Comparison of ENCODE assay signal across 28 cellular contexts in genomic region chr3:45927881-45928280, GRCh38. TPM values are rescaled to one million over a fixed set of nuclear protein-coding genes. Genes with fewer than 3 reads are reported as not detected.
A peak's percentile ranks its signal among the peaks of the same experiment; 100 is the strongest.
DNase-seq lines count a peak whose midpoint lies in the region.
"Had no signal": no experiment of that assay in that cellular context is flagged by ENCODE, and none has a peak within 500 bp of the region (broad histone marks: within the 10 kb centered on the region; RNA-seq: fewer than 3 reads in every experiment).

No MANE protein-coding gene starts in this region.

- DNase-seq in EL: peak; percentile 63
- peak; percentile 58 for DNase-seq in RPMI7951 (ENCODE audit: low read depth)
- DNase-seq in fibroblast of peridontal ligament (ENCODE audit: extremely low read depth): peak; percentile 84
- DNase-seq in stromal cell of bone marrow (ENCODE audit: low read depth): peak; percentile 31
- DNase-seq in COLO668 (lab: John Stamatoyannopoulos, UW; ENCODE audit: unreplicated experiment): no peak
- no peak for DNase-seq in NCI-H510A (lab: John Stamatoyannopoulos, UW)
- DNase-seq in activated CD8-positive, alpha-beta memory T cell treated with anti-CD3 and anti-CD28 coated beads, Interleukin-2, amount 50 U/mL, for 48 hours: no peak
- DNase-seq: activated CD4-positive, alpha-beta memory T cell treated with anti-CD3 and anti-CD28 coated beads, Interleukin-2, amount 10 ng/mL, durations not matched to agents 7 days and 5 days; activated CD8-positive, alpha-beta memory T cell treated with anti-CD3 and anti-CD28 coated beads, Interleukin-2, amount 50 U/mL, for 4 hours; amygdala; effector CD4-positive, alpha-beta T cell; GF-D8; head of caudate nucleus; left ventricle myocardium superior; naive thymus-derived CD4-positive, alpha-beta T cell; NCI-H2107; NCI-H774; nucleus accumbens; SHP77; stimulated activated CD4-positive, alpha-beta T cell treated with anti-CD3 and anti-CD28 coated beads, Interleukin-4, amount 100 ng/mL, for 1 hour had no signal

RNA-seq across cellular contexts. Expression of gene CXCR6, which starts 15.4 kb away (rescaled TPM):
- not detected in 2 replicates for total RNA-seq in RPMI7951 (2014; rRNA removed; shearing (Covaris generic))
- total RNA-seq: Caco-2, cardiac muscle cell, HepG2, mesothelial cell of epicardium had no signal

RNA-seq across cellular contexts. Expression of gene CCR9, which starts 41.5 kb away (rescaled TPM):
- total RNA-seq in RPMI7951 (2014; rRNA removed; shearing (Covaris generic)): not detected in 2 replicates
- total RNA-seq: Caco-2; fibroblast of villous mesenchyme; HepG2; left ventricle myocardium superior; mesothelial cell of epicardium; psoas muscle; T-helper 2 cell treated with Interferon-gamma antibody and Interleukin-4, amounts not matched to agents 100 ng/mL and 5 ng/mL, for 36 hours; vagina had no signal

Comparison
In these comparisons a context has a peak if more than half of its experiments do, and no peak if none do; other contexts are left out.
1. DNase-seq: peak in EL (single experiment), RPMI7951 (single experiment), fibroblast of peridontal ligament (single experiment) and stromal cell of bone marrow (single experiment); none in COLO668 (single experiment), NCI-H510A (single experiment) and activated CD8-positive, alpha-beta memory T cell treated with anti-CD3 and anti-CD28 coated beads, Interleukin-2, amount 50 U/mL, for 48 hours (single experiment).